ENCODE assay signal across 21 cellular contexts in genomic region chr1:12415239-12415543, GRCh38.
A peak's percentile ranks its signal among the peaks of the same experiment; 100 is the strongest.
DNase-seq lines count a peak whose midpoint lies in the region; ATAC-seq and TF ChIP-seq lines count a peak whose summit lies in the region.
"Had no signal": no experiment of that assay in that cellular context is flagged by ENCODE, and none has a peak within 500 bp of the region (broad histone marks: within the 10 kb centered on the region; RNA-seq: fewer than 3 reads in every experiment).

No MANE protein-coding gene starts in this region.

- no peaks in the 10 kb centered on the region for H3K79me2 ChIP-seq in osteoblast (ENCODE audit: insufficient read depth, low read length)

- no peaks in the 10 kb centered on the region for H3K4me1 ChIP-seq in CD4-positive, alpha-beta memory T cell (ENCODE audit: insufficient read depth, low read length)
- H3K4me1 ChIP-seq in osteoblast (ENCODE audit: insufficient read depth, low read length): peaks cover 5% of the 10 kb centered on the region
- H3K4me1 ChIP-seq: HAP-1 had no signal

- H3K27ac Mint-ChIP-seq in CD4-positive, alpha-beta memory T cell: peak overlapping the region in 4 of 7 donors; percentile 29 to 66 (median 46)
- H3K27ac Mint-ChIP-seq: B cell, type B pancreatic cell had no signal

- no peak overlapping the region for H3K4me3 Mint-ChIP-seq in CD4-positive, alpha-beta memory T cell
- H3K4me3 Mint-ChIP-seq: B cell, type B pancreatic cell had no signal

- no peaks in the 10 kb centered on the region for H3K27me3 ChIP-seq in CD4-positive, alpha-beta memory T cell (ENCODE audit: insufficient read depth, low read length)
- H3K27me3 ChIP-seq in osteoblast (ENCODE audit: insufficient read depth, low read length): no peaks in the 10 kb centered on the region

- no peak overlapping the region for H3K4me2 ChIP-seq in osteoblast (ENCODE audit: insufficient read depth, low read length)

- H3K36me3 Mint-ChIP-seq in CD4-positive, alpha-beta memory T cell: peaks cover 68 to 74% of the 10 kb centered on the region in 2 donors

- no peaks in the 10 kb centered on the region for H3K9me3 ChIP-seq in CD4-positive, alpha-beta memory T cell (ENCODE audit: control insufficient read depth in 1 of 2, low read length in 2 of 2)
- no peaks in the 10 kb centered on the region for H3K9me3 ChIP-seq in osteoblast (ENCODE audit: low read depth, low read length)
- H3K9me3 ChIP-seq: HAP-1 had no signal

- POLR2A ChIA-PET in CD4-positive, alpha-beta memory T cell (lab: Charles Lee; ENCODE audit: partially characterized antibody): interaction anchor here (0.5 kb wide), 1 partner anchor 290 kb away, joined by 3 read pairs; no protein-coding TSS in a partner anchor

- H3K27me3 Mint-ChIP-seq in CD4-positive, alpha-beta memory T cell: no peaks in the 10 kb centered on the region
- H3K27me3 Mint-ChIP-seq: B cell, type B pancreatic cell had no signal

- H3K27ac ChIP-seq in CD4-positive, alpha-beta memory T cell (ENCODE audit: low read depth, low read length): no peak overlapping the region
- H3K27ac ChIP-seq in osteoblast (ENCODE audit: low read depth, low read length): peak overlapping the region; percentile 68

- H2AFZ ChIP-seq in osteoblast (ENCODE audit: low read length): no peak overlapping the region

- H3K36me3 ChIP-seq in CD4-positive, alpha-beta memory T cell (ENCODE audit: insufficient read depth, low read length): peaks cover 28% of the 10 kb centered on the region
- peaks cover 26% of the 10 kb centered on the region for H3K36me3 ChIP-seq in osteoblast (ENCODE audit: insufficient read depth, low read length)

- ATAC-seq in GM21381 (IDR thresholded peaks at IDR 0.05; ENCODE audit: unreplicated experiment): no peak
- ATAC-seq in GM18873 (IDR thresholded peaks at IDR 0.05; ENCODE audit: low FRiP score, unreplicated experiment): no peak
- ATAC-seq: right cardiac atrium had no signal

- no peak for TF ChIP-seq CTCF in choroid plexus epithelial cell (conservative IDR thresholded peaks at IDR 0.05; ENCODE audit: low read depth, low read length)
- no peak for TF ChIP-seq CTCF in osteoblast (IDR thresholded peaks at IDR 0.05; ENCODE audit: extremely low read depth, low read depth, low read length)

- intact Hi-C loops in CD4-positive, alpha-beta memory T cell (cut with micrococcal nuclease): no loop called here

- no peak for DNase-seq in CD4-positive, alpha-beta memory T cell
- DNase-seq in HCEC 1CT (peak; percentile 69), choroid plexus epithelial cell (ENCODE audit: low read depth) (peak; percentile 60), osteoblast (ENCODE audit: insufficient read length, low spot score, missing footprints) (no peak), DMS 273 treated with DMSO at 0.1 percent for 48 hours (lab: John Stamatoyannopoulos, UW) (no peak)
- DNase-seq: activated CD4-positive, alpha-beta T cell treated with anti-CD3 and anti-CD28 coated beads for 4 hours; erythroblast; GDM1; head of caudate nucleus; NCI-H1105; NCI-H2081 treated with DMSO at 0.1 percent for 48 hours; NCI-H446 treated with DMSO at 0.1 percent for 48 hours; NK-92 treated with Interleukin-12 subunit alpha and Interleukin-12 subunit beta, amount 100 ng/mL, for 24 hours; occipital lobe; right cardiac atrium; stimulated activated naive CD4-positive, alpha-beta T cell treated with Interleukin-2 at 50 U/mL for 16 hours had no signal

- H3K4me3 ChIP-seq in CD4-positive, alpha-beta memory T cell (ENCODE audit: low read length in 2 of 2): no peak overlapping the region
- H3K4me3 ChIP-seq in choroid plexus epithelial cell (ENCODE audit: low read depth, low read length) (no peak overlapping the region), osteoblast (ENCODE audit: insufficient read depth, low read length) (no peak overlapping the region)
- H3K4me3 ChIP-seq: HAP-1 had no signal

- H4K20me1 ChIP-seq in osteoblast (ENCODE audit: insufficient read depth, low read length): no peaks in the 10 kb centered on the region

- CTCF ChIA-PET in CD4-positive, alpha-beta memory T cell (lab: Charles Lee; ENCODE audit: partially characterized antibody): no interaction called here

- H3K4me1 Mint-ChIP-seq in CD4-positive, alpha-beta memory T cell: peaks cover 12 to 26% (median 17%) of the 10 kb centered on the region in 4 donors

- peaks cover 0 to 2% (median 1%) of the 10 kb centered on the region in 8 donors for H3K9me3 Mint-ChIP-seq in CD4-positive, alpha-beta memory T cell

Comparison
In these comparisons a context has a peak if more than half of its experiments do, and no peak if none do; other contexts are left out.
1. DNase-seq: peak in HCEC 1CT (single experiment) and choroid plexus epithelial cell (single experiment); none in CD4-positive, alpha-beta memory T cell (0 of 5), osteoblast (single experiment) and DMS 273 treated with DMSO at 0.1 percent for 48 hours (single experiment).